Comparison of ENCODE assay signal across 14 cellular contexts in the genomic region with DNA sequence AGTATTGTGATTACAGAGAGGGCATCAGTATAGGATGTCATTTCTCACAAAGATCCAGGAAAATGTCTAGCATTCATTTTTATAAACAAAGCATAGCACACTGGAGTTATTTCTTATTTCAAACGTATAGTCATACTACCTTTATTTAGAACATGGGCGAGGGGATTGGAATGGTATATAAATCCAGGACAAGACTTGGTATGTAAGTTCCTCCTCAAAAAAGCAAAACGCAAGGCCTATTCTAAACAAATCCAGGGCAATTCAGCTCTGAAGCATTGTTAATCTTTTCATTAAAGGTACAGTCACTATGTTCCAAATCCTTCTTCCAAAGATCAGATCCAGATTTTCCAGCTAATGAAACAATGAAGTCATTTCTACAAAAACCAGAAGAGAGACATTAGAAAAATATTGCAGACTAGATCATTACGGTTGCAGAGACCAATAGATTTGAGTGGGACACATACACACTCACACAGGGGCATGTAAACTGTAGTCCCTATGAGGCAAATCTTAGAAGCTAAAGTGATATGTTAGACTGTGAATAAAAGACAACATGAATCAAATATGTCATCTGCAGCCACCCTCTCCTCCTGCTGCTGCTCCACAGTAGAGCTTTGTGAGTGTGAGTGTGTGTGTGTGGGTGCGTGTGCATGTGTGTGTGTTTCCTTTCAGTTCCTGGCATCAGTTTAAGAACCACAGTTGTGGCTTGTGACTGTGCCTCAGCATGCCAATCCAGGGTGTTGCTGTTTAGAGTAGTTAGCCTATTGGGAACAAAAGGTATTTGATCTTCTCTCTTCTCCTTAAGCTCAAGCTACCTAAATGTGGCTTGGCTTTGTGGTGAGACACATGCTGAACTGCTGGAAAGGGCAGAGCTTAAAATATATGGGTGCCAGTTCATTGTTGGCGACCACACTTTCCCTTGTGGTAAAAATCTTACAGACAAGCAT.
DNase-seq lines count a peak whose midpoint lies in the region; ATAC-seq lines count a peak whose summit lies in the region.
"Had no signal": no experiment of that assay in that cellular context is flagged by ENCODE, and none has a peak within 500 bp of the region (broad histone marks: within the 10 kb centered on the region; RNA-seq: fewer than 3 reads in every experiment).

No MANE protein-coding gene starts in this region.

- ATAC-seq in HG03520 (IDR thresholded peaks at IDR 0.05; ENCODE audit: unreplicated experiment) (no peak), Right ventricle myocardium superior (ENCODE audit: poor library complexity) (no peak)
- ATAC-seq: SK-N-SH treated with all-trans-retinoic acid at 6 μM for 48 hours had no signal

- DNase-seq in Daoy (ENCODE audit: low read depth) (peak; percentile 24), SKM-1 treated with dmso at 0.1 percent for 144 hours (lab: John Stamatoyannopoulos, UW; ENCODE audit: unreplicated experiment) (peak; percentile 59), fibroblast of peridontal ligament (ENCODE audit: extremely low read depth) (peak; percentile 91), renal cortical epithelial cell (ENCODE audit: low read depth) (peak; percentile 58), Right ventricle myocardium superior (no peak), NCI-H1092 treated with DMSO at 0.1 percent for 48 hours (lab: John Stamatoyannopoulos, UW) (no peak)
- DNase-seq in activated CD4-positive, CD25-positive, alpha-beta regulatory T cell (lab: John Stamatoyannopoulos, UW): no peak
- DNase-seq: activated CD4-positive, alpha-beta T cell treated with anti-CD3 and anti-CD28 coated beads, Interleukin-2, amount 10 ng/mL, durations not matched to agents 24 days and 14 days; activated gamma-delta T cell treated with Interleukin-2 at 50 U/mL for 16 hours; naive B cell; NCI-H1694 treated with DMSO at 0.1 percent for 48 hours; NCI-H774 had no signal

- intact Hi-C loops in Right ventricle myocardium superior (cut with DNase I): no loop called here

Comparison
In these comparisons a context has a peak if more than half of its experiments do, and no peak if none do; other contexts are left out.
1. DNase-seq: peak in Daoy (single experiment), SKM-1 treated with dmso at 0.1 percent for 144 hours (single experiment), fibroblast of peridontal ligament (single experiment) and renal cortical epithelial cell (single experiment); none in activated CD4-positive, CD25-positive, alpha-beta regulatory T cell (0 of 4), Right ventricle myocardium superior (single experiment) and NCI-H1092 treated with DMSO at 0.1 percent for 48 hours (single experiment).